ENCODE assay signal across 1 cellular context in the genomic region with DNA sequence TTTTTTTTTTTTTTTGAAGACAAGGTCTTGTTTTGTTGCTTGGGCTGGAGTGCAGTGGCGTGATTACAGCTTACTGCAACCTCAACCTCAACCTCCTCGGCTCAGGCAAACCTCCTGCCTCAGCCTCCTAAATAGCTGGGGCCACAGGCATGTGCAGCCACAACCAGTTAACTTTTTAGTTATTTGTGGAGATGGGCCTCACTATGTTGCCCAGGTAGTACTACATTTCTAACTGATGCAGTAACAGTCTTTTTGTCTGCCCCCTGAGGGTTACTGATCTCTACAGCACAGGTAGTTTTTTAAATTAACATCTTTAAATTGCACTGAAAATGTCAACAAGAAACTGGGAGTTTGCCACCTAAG.
A peak's percentile ranks its signal among the peaks of the same experiment; 100 is the strongest.
TF ChIP-seq lines count a peak whose summit lies in the region.

No MANE protein-coding gene starts in this region.

TF ChIP-seq in GM12891, 5 proteins besides CTCF, POLR2A, EP300 and RAD21 (continued from another document):
- 0 out of 2 replicates have a peak, but pooled peaks have one; percentile 12 for TF ChIP-seq POLR2AphosphoS5 (IDR thresholded peaks at IDR 0.05; ENCODE audit: low read depth, low read length)
- TF ChIP-seq POU2F2 (IDR thresholded peaks at IDR 0.05; ENCODE audit: low read depth, low read length): 0 out of 2 replicates have a peak, but pooled peaks have one; percentile 29
- TF ChIP-seq PAX5 (IDR thresholded peaks at IDR 0.05; ENCODE audit: insufficient read depth, low read length, severe bottlenecking): no peak
